29 cellular contexts compared by ENCODE assay signal in the genomic region with DNA sequence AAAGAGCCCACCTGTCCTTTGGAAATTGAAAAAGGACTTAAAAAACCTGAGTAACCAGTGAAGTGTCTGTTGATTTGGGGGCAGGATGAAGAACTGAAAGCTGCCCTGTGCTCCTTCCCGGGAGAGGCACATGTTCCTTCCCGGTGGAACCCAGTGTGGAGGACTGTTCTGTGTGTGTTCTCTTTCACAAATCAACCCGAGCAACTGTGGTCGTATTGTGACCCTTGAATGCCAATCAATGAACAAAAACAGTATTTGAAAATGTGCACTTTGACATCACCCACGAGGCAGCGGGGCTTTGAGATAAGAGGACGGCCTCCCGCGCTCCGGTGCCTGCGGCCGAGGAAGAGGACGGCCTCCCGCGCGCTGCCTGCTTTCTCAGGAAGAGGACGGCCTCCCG.
"Had no signal": no experiment of that assay in that cellular context is flagged by ENCODE, and none has a peak within 500 bp of the region (broad histone marks: within the 10 kb centered on the region; RNA-seq: fewer than 3 reads in every experiment).

No MANE protein-coding gene starts in this region.

- H3K36me3 ChIP-seq: brain microvascular endothelial cell had no signal

- H3K27ac Mint-ChIP-seq: activated CD8-positive, alpha-beta T cell treated with anti-CD3 and anti-CD28 coated beads for 36 hours; activated naive CD8-positive, alpha-beta T cell treated with anti-CD3 and anti-CD28 coated beads for 36 hours; activated T-cell treated with anti-CD3 and anti-CD28 coated beads, Interleukin-2, amount 50 U/mL, for 72 hours; WTC11 had no signal

- H3K9me3 Mint-ChIP-seq: activated CD8-positive, alpha-beta T cell treated with anti-CD3 and anti-CD28 coated beads for 36 hours; activated naive CD8-positive, alpha-beta T cell treated with anti-CD3 and anti-CD28 coated beads for 36 hours; activated T-cell treated with anti-CD3 and anti-CD28 coated beads, Interleukin-2, amount 50 U/mL, for 72 hours; WTC11 had no signal

- H3K27me3 ChIP-seq: brain microvascular endothelial cell had no signal

- H3K27me3 Mint-ChIP-seq: activated CD8-positive, alpha-beta T cell treated with anti-CD3 and anti-CD28 coated beads for 36 hours had no signal

- ATAC-seq: activated CD8-positive, alpha-beta T cell treated with anti-CD3 and anti-CD28 coated beads for 36 hours; WTC11 had no signal

- DNase-seq: activated CD4-positive, alpha-beta T cell treated with anti-CD3 and anti-CD28 coated beads for 4 hours; activated CD4-positive, alpha-beta T cell treated with anti-CD3 and anti-CD28 coated beads, Interleukin-2, amount 50 U/mL, for 1 hour; activated CD4-positive, CD25-positive, alpha-beta regulatory T cell treated with anti-CD3 and anti-CD28 coated beads, Interleukin-2, amount 50 U/mL, for 72 hours; activated CD8-positive, alpha-beta T cell treated with anti-CD3 and anti-CD28 coated beads for 36 hours; activated gamma-delta T cell treated with Interleukin-2 at 50 U/mL for 16 hours; activated naive CD4-positive, alpha-beta T cell treated with anti-CD3 and anti-CD28 coated beads, Interleukin-2, amount 50 U/mL, for 16 hours; activated naive CD8-positive, alpha-beta T cell treated with anti-CD3 and anti-CD28 coated beads for 36 hours; activated T-cell treated with anti-CD3 and anti-CD28 coated beads, Interleukin-2, amount 50 U/mL, for 1 hour; activated T-cell treated with anti-CD3 and anti-CD28 coated beads, Interleukin-2, amount 50 U/mL, for 72 hours; amniotic stem cell; aorta; brain microvascular endothelial cell; central memory CD4-positive, alpha-beta T cell; NCI-H1092 treated with DMSO at 0.1 percent for 48 hours; NCI-H1417; NCI-H146; NCI-H187; NCI-H2029 treated with DMSO at 0.1 percent for 48 hours; NCI-H2107; NCI-H2171; NCI-H510A; NCI-H526; NCI-H748 treated with DMSO at 0.1 percent for 48 hours; NK-92 treated with Interleukin-12 subunit alpha and Interleukin-12 subunit beta, amount 100 ng/mL, for 24 hours; Right ventricle myocardium superior; SW 1271; T-helper 1 cell; T1000 had no signal

- H3K27ac ChIP-seq: brain microvascular endothelial cell had no signal

- H3K4me3 Mint-ChIP-seq: activated CD8-positive, alpha-beta T cell treated with anti-CD3 and anti-CD28 coated beads for 36 hours; activated naive CD8-positive, alpha-beta T cell treated with anti-CD3 and anti-CD28 coated beads for 36 hours; WTC11 had no signal

- H3K36me3 Mint-ChIP-seq: activated naive CD8-positive, alpha-beta T cell treated with anti-CD3 and anti-CD28 coated beads for 36 hours; WTC11 had no signal
